ENCODE assay signal across 18 cellular contexts in genomic region chr5:34529581-34530331, GRCh38.
DNase-seq lines count a peak whose midpoint lies in the region; ATAC-seq, FAIRE-seq and TF ChIP-seq lines count a peak whose summit lies in the region.
"Had no signal": no experiment of that assay in that cellular context is flagged by ENCODE, and none has a peak within 500 bp of the region (broad histone marks: within the 10 kb centered on the region; RNA-seq: fewer than 3 reads in every experiment).

No MANE protein-coding gene starts in this region.

- H4K8ac ChIP-seq in mesendoderm (ENCODE audit: low read depth, low read length) = no peak overlapping the region

- H3K56ac ChIP-seq in mesendoderm (ENCODE audit: low read length) = peak overlapping the region; percentile 37

- H3K9me3 ChIP-seq in stomach smooth muscle (ENCODE audit: control insufficient read depth in 2 of 2, low read length in 2 of 2) = no peaks in the 10 kb centered on the region
- H3K9me3 ChIP-seq in heart left ventricle = no peaks in the 10 kb centered on the region
- H3K9me3 ChIP-seq: left ventricle myocardium inferior, ovary, SJSA1, stomach had no signal

- no peak overlapping the region for H2BK15ac ChIP-seq in mesendoderm (replicated peaks; ENCODE audit: low read depth)

- H3K27ac ChIP-seq in mesendoderm (ENCODE audit: low read depth, low read length) (no peak overlapping the region), stomach smooth muscle (ENCODE audit: low read length) (peak overlapping the region; percentile 78), heart left ventricle (peak overlapping the region in 1 of 12 donors; percentile 69)
- H3K27ac ChIP-seq: left ventricle myocardium inferior, ovary, SJSA1 had no signal

- no peak overlapping the region for H3K4ac ChIP-seq in mesendoderm (ENCODE audit: low read depth, low read length)

- H3K4me1 ChIP-seq in mesendoderm (ENCODE audit: control insufficient read depth, low read depth, low read length) = no peaks in the 10 kb centered on the region
- H3K4me1 ChIP-seq in stomach smooth muscle (ENCODE audit: control insufficient read depth, insufficient read depth, low read length) = peaks cover 23% of the 10 kb centered on the region
- H3K4me1 ChIP-seq in heart left ventricle = peaks cover 0 to 6% (median 0%) of the 10 kb centered on the region in 12 donors
- H3K4me1 ChIP-seq: left ventricle myocardium inferior had no signal

- H3K9ac ChIP-seq in mesendoderm (ENCODE audit: low read length) (no peak overlapping the region), stomach smooth muscle (ENCODE audit: low read length in 2 of 2) (peak overlapping the region in 1 of 2 donors; percentile 47)

- no peaks in the 10 kb centered on the region for H3K36me3 ChIP-seq in mesendoderm (ENCODE audit: control insufficient read depth, insufficient read depth, low read length)
- no peaks in the 10 kb centered on the region for H3K36me3 ChIP-seq in stomach smooth muscle (ENCODE audit: control insufficient read depth in 2 of 2, insufficient read depth in 2 of 2, low read length in 2 of 2)
- no peaks in the 10 kb centered on the region for H3K36me3 ChIP-seq in heart left ventricle
- H3K36me3 ChIP-seq: left ventricle myocardium inferior, ovary, SJSA1, stomach had no signal

- H2BK5ac ChIP-seq in mesendoderm (ENCODE audit: low read length) = no peak overlapping the region

- no peak overlapping the region for H2AK5ac ChIP-seq in mesendoderm (ENCODE audit: low read length)

- H4K5ac ChIP-seq in mesendoderm (ENCODE audit: low read length) = no peak overlapping the region

- no peak for ATAC-seq in heart left ventricle
- ATAC-seq: activated CD8-positive, alpha-beta T cell treated with anti-CD3 and anti-CD28 coated beads, Interleukin-2, amount 10 ng/mL, durations not matched to agents 7 days and 5 days; activated T-cell treated with anti-CD3 and anti-CD28 coated beads, Interleukin-2, amount 50 U/mL, for 4 hours had no signal

- H3K18ac ChIP-seq in mesendoderm (ENCODE audit: low read length) = no peak overlapping the region

- H3K27me3 ChIP-seq in mesendoderm (ENCODE audit: insufficient read depth, low read length, poor library complexity) = no peaks in the 10 kb centered on the region
- no peaks in the 10 kb centered on the region for H3K27me3 ChIP-seq in stomach smooth muscle (ENCODE audit: control insufficient read depth in 1 of 2, insufficient read depth in 2 of 2, low read length in 2 of 2)
- no peaks in the 10 kb centered on the region for H3K27me3 ChIP-seq in heart left ventricle
- H3K27me3 ChIP-seq: ovary, SJSA1, stomach had no signal

- no peak overlapping the region for H3K4me2 ChIP-seq in mesendoderm (ENCODE audit: low read length)

- no peak for TF ChIP-seq POLR2A in heart left ventricle (IDR thresholded peaks at IDR 0.05)

- peak; percentile 4 for FAIRE-seq in HTR-8/SVneo (lab: Jason Lieb, UNC)

- no peak overlapping the region for H2BK120ac ChIP-seq in mesendoderm (ENCODE audit: low read depth, low read length)

- DNase-seq in HTR-8/SVneo (ENCODE audit: insufficient read length, low spot score) = no peak
- DNase-seq in epithelial cell of esophagus (ENCODE audit: low read depth) = peak; percentile 85
- DNase-seq in mesendoderm = no peak
- DNase-seq in activated naive CD4-positive, alpha-beta T cell treated with anti-CD3 and anti-CD28 coated beads, Interleukin-2, amount 50 U/mL, for 16 hours = no peak
- DNase-seq in heart left ventricle = no peak
- no peak for DNase-seq in head of caudate nucleus
- DNase-seq: activated B cell treated with CpG ODN at 0.5 μM for 24 hours; activated CD8-positive, alpha-beta T cell treated with anti-CD3 and anti-CD28 coated beads, Interleukin-2, amount 10 ng/mL, durations not matched to agents 7 days and 5 days; activated T-cell treated with anti-CD3 and anti-CD28 coated beads, Interleukin-2, amount 50 U/mL, for 4 hours; DND-41; KG1; left ventricle myocardium inferior; NCI-H187; stomach had no signal

- no peaks in the 10 kb centered on the region for H3K79me1 ChIP-seq in mesendoderm (ENCODE audit: low read length)

- no peak overlapping the region for H3K23ac ChIP-seq in mesendoderm (ENCODE audit: low read length)

- H3K4me3 ChIP-seq in epithelial cell of esophagus (ENCODE audit: low read length) (no peak overlapping the region), mesendoderm (ENCODE audit: low read length) (no peak overlapping the region), stomach smooth muscle (ENCODE audit: low read length in 2 of 2) (peak overlapping the region in 1 of 2 donors; percentile 29), heart left ventricle (no peak overlapping the region)
- H3K4me3 ChIP-seq: coronary artery, left ventricle myocardium inferior, ovary, SJSA1, stomach had no signal

- no peak for TF ChIP-seq CTCF in epithelial cell of esophagus (IDR thresholded peaks at IDR 0.05; ENCODE audit: insufficient read depth, low read depth, low read length, missing control alignments)
- TF ChIP-seq CTCF in heart left ventricle (IDR thresholded peaks at IDR 0.05) = no peak

- intact Hi-C loops in heart left ventricle (cut with DNase I) (loop anchor here in 3 of 10 donors (10.0 kb wide), 1 partner anchor 125 kb away; the partner anchor contains the start of gene RAI14 (in 3 of the 3)), head of caudate nucleus (cut with DNase I) (loop anchor here (10.0 kb wide), 1 partner anchor 365 kb away; no protein-coding TSS in a partner anchor)

- H3K79me2 ChIP-seq in mesendoderm (ENCODE audit: control insufficient read depth, insufficient read depth, low read length) = no peaks in the 10 kb centered on the region

- WGBS in mesendoderm (ENCODE audit: extremely low coverage, insufficient coverage, low lambda C conversion rate) = no CpG with 5 or more reads among the region's 10 CpGs
- 82 to 88% (median 84%) methylated on average over 10 of the region's 10 CpGs for WGBS in heart left ventricle, 4 donors
